In genomic region chr20:34888468-34888867, GRCh38 we compare ENCODE assay signal across 28 cellular contexts. TPM values are rescaled to one million over a fixed set of nuclear protein-coding genes. Genes with fewer than 3 reads are reported as not detected.
A peak's percentile ranks its signal among the peaks of the same experiment; 100 is the strongest.
DNase-seq lines count a peak whose midpoint lies in the region; ATAC-seq, FAIRE-seq and TF ChIP-seq lines count a peak whose summit lies in the region.
"Had no signal": no experiment of that assay in that cellular context is flagged by ENCODE, and none has a peak within 500 bp of the region (broad histone marks: within the 10 kb centered on the region; RNA-seq: fewer than 3 reads in every experiment).

No MANE protein-coding gene starts in this region.

- no peaks in the 10 kb centered on the region for H3K27me3 Mint-ChIP-seq in T-helper 1 cell treated with Interleukin-12 subunit alpha and Interleukin-12 subunit beta and Interleukin-4 antibody, amounts not matched to agents 30 μg/mL and 1 μg/mL, for 36 hours (ENCODE audit: low read depth)
- peaks cover 0 to 9% (median 0%) of the 10 kb centered on the region in 3 donors for H3K27me3 Mint-ChIP-seq in immature natural killer cell (ENCODE audit: low read depth in 3 of 3)
- H3K27me3 Mint-ChIP-seq: activated naive CD8-positive, alpha-beta T cell treated with anti-CD3 and anti-CD28 coated beads for 36 hours; CD4-positive, CD25-positive, alpha-beta regulatory T cell; stimulated activated memory B cell treated with anti-CD40 and anti-IgM and Interleukin-4, amounts not matched to agents 10 μg/mL and 1 μg/mL and 100 μg/mL, for 72 hours had no signal

- TF ChIP-seq CTCF in right atrium auricular region (IDR thresholded peaks at IDR 0.05) (no peak), K562 (IDR thresholded peaks at IDR 0.05 in 2 of 3, conservative IDR thresholded peaks at IDR 0.05 in 1 of 3; ENCODE audit: insufficient read depth in 2 of 3, low read depth in 1 of 3, low read length in 3 of 3) (no peak)

- H3K9me1 ChIP-seq in K562 (ENCODE audit: control insufficient read depth, insufficient read depth, low read length), result no peaks in the 10 kb centered on the region

- POLR2A ChIA-PET in K562 (lab: Yijun Ruan, JAX), result interaction anchor here (1.0 to 3.2 kb wide), 5 partner anchors 10 to 854 kb away, joined by 3 to 14 read pairs (median 6); partner anchors contain the start of genes ACSS2 and RBM39

- no peak for DNase-seq in T-helper 1 cell
- no peak for DNase-seq in left ventricle myocardium superior
- no peak for DNase-seq in right atrium auricular region (ENCODE audit: low spot score)
- peak; percentile 25 to 83 (median 50) for DNase-seq in K562 (ENCODE audit: extremely low read depth in 1 of 4, low spot score in 3 of 4)
- DNase-seq in immature natural killer cell, result no peak
- no peak for DNase-seq in HAP-1 (ENCODE audit: low spot score in 2 of 2)
- DNase-seq in COR-L47 (lab: John Stamatoyannopoulos, UW), result no peak
- DNase-seq: 8988T; activated naive CD8-positive, alpha-beta T cell treated with anti-CD3 and anti-CD28 coated beads for 36 hours; anterior cingulate cortex; CD4-positive, CD25-positive, alpha-beta regulatory T cell; DND-41; GF-D8; natural killer cell; NCI-H1048; NCI-H1694 treated with DMSO at 0.1 percent for 48 hours; NCI-H446 treated with DMSO at 0.1 percent for 48 hours; NCI-H774; nucleus accumbens; SJCRH30; upper lobe of left lung had no signal

- H3K4me3 ChIP-seq in right atrium auricular region (no peak overlapping the region), K562 (no peak overlapping the region), HAP-1 (no peak overlapping the region)
- H3K4me3 ChIP-seq: hepatocyte, prostate gland, SJCRH30, upper lobe of left lung had no signal

- H3K9me3 ChIP-seq in right atrium auricular region (no peaks in the 10 kb centered on the region), K562 (replicated peaks; ENCODE audit: control insufficient read depth, insufficient read depth, low read depth, low read length) (peaks cover 12% of the 10 kb centered on the region), HAP-1 (no peaks in the 10 kb centered on the region)
- H3K9me3 ChIP-seq: prostate gland, SJCRH30, upper lobe of left lung had no signal

- CTCF ChIA-PET in K562 (lab: Yijun Ruan, JAX; ENCODE audit: low intra/inter-chr PET ratio), result no interaction called here

- TF ChIP-seq POLR2A in K562 (conservative IDR thresholded peaks at IDR 0.05), result no peak

- H3K27me3 ChIP-seq in right atrium auricular region (no peaks in the 10 kb centered on the region), K562 (ENCODE audit: control insufficient read depth in 2 of 2, insufficient read depth in 2 of 2, low read length in 2 of 2) (no peaks in the 10 kb centered on the region), HAP-1 (ENCODE audit: low read depth) (no peaks in the 10 kb centered on the region)
- H3K27me3 ChIP-seq: hepatocyte, SJCRH30, upper lobe of left lung had no signal

- no peak overlapping the region for H3K4me3 Mint-ChIP-seq in T-helper 1 cell treated with Interleukin-12 subunit alpha and Interleukin-12 subunit beta and Interleukin-4 antibody, amounts not matched to agents 30 μg/mL and 1 μg/mL, for 36 hours
- no peak overlapping the region for H3K4me3 Mint-ChIP-seq in immature natural killer cell
- H3K4me3 Mint-ChIP-seq: activated naive CD8-positive, alpha-beta T cell treated with anti-CD3 and anti-CD28 coated beads for 36 hours; CD4-positive, CD25-positive, alpha-beta regulatory T cell; natural killer cell; stimulated activated memory B cell treated with anti-CD40 and anti-IgM and Interleukin-4, amounts not matched to agents 10 μg/mL and 1 μg/mL and 100 μg/mL, for 72 hours had no signal

- intact Hi-C loops in left ventricle myocardium superior (cut with micrococcal nuclease), result no loop called here
- intact Hi-C loops in K562 (cut with micrococcal nuclease), result no loop called here

- 0% methylated on average over 1 of the region's 1 CpG for WGBS in K562 (ENCODE audit: insufficient coverage, low coverage, missing lambda C conversion rate)

- H3K36me3 Mint-ChIP-seq in T-helper 1 cell treated with Interleukin-12 subunit alpha and Interleukin-12 subunit beta and Interleukin-4 antibody, amounts not matched to agents 30 μg/mL and 1 μg/mL, for 36 hours (ENCODE audit: low read depth), result peaks cover 40% of the 10 kb centered on the region
- peaks cover 0 to 3% (median 0%) of the 10 kb centered on the region in 3 donors for H3K36me3 Mint-ChIP-seq in immature natural killer cell
- H3K36me3 Mint-ChIP-seq: natural killer cell had no signal

- peak; percentile 82 for FAIRE-seq in K562 (lab: Jason Lieb, UNC)
- FAIRE-seq: bronchial epithelial cell, D721Med, endothelial cell of umbilical vein had no signal

- peak; percentile 84 for TF ChIP-seq EP300 in K562 (IDR thresholded peaks at IDR 0.05; ENCODE audit: low read length)

- in situ Hi-C loops in K562 (cut with MboI) (no loop called here), HAP-1 (cut with MboI; ENCODE audit: low sequenced_read_pairs) (no loop called here)

- H4K20me1 ChIP-seq in K562 (replicated peaks; ENCODE audit: control insufficient read depth, insufficient read depth, low read length), result no peaks in the 10 kb centered on the region

- H3K4me1 Mint-ChIP-seq in T-helper 1 cell treated with Interleukin-12 subunit alpha and Interleukin-12 subunit beta and Interleukin-4 antibody, amounts not matched to agents 30 μg/mL and 1 μg/mL, for 36 hours (ENCODE audit: low read depth), result peaks cover 47% of the 10 kb centered on the region
- H3K4me1 Mint-ChIP-seq in immature natural killer cell, result no peaks in the 10 kb centered on the region
- H3K4me1 Mint-ChIP-seq: natural killer cell had no signal

- H3K27ac Mint-ChIP-seq in T-helper 1 cell treated with Interleukin-12 subunit alpha and Interleukin-12 subunit beta and Interleukin-4 antibody, amounts not matched to agents 30 μg/mL and 1 μg/mL, for 36 hours, result peak overlapping the region; percentile 34
- no peak overlapping the region for H3K27ac Mint-ChIP-seq in immature natural killer cell
- H3K27ac Mint-ChIP-seq: activated naive CD8-positive, alpha-beta T cell treated with anti-CD3 and anti-CD28 coated beads for 36 hours; natural killer cell; stimulated activated memory B cell treated with anti-CD40 and anti-IgM and Interleukin-4, amounts not matched to agents 10 μg/mL and 1 μg/mL and 100 μg/mL, for 72 hours had no signal

- H3K79me2 ChIP-seq in K562 (ENCODE audit: control insufficient read depth, insufficient read depth, low read length), result peaks cover 39% of the 10 kb centered on the region; the same call in 2 of the 3 replicates

- no TSS peak for BruUV-seq in K562 (replicated peaks; lab: Mats Ljungman, UMichigan)

- peaks cover 24% of the 10 kb centered on the region for H3K36me3 ChIP-seq in right atrium auricular region
- peaks cover 69% of the 10 kb centered on the region for H3K36me3 ChIP-seq in K562 (ENCODE audit: control insufficient read depth, insufficient read depth, low read length)
- H3K36me3 ChIP-seq in HAP-1 (replicated peaks), result peaks cover 18% of the 10 kb centered on the region
- H3K36me3 ChIP-seq: prostate gland, SJCRH30 had no signal

- ATAC-seq in left ventricle myocardium superior (peak; percentile 27), K562 (peak; percentile 82)
- ATAC-seq: natural killer cell; stimulated activated memory B cell treated with anti-CD40 and anti-IgM and Interleukin-4, amounts not matched to agents 10 μg/mL and 1 μg/mL and 100 μg/mL, for 72 hours had no signal

- no peak for TF ChIP-seq RAD21 in K562 (CRISPR knock-in tag; conservative IDR thresholded peaks at IDR 0.05 in 1 of 2, IDR thresholded peaks at IDR 0.05 in 1 of 2)

- H3K27ac ChIP-seq in right atrium auricular region, result no peak overlapping the region
- peak overlapping the region; percentile 68 for H3K27ac ChIP-seq in K562 (ENCODE audit: extremely low read depth, low read depth, low read length)
- H3K27ac ChIP-seq: hepatocyte, prostate gland, SJCRH30, upper lobe of left lung had no signal

- H3K9ac ChIP-seq in K562 (ENCODE audit: insufficient read depth in 1 of 2, low read depth in 2 of 2, low read length in 2 of 2), result peak overlapping the region in 1 of 2 experiments; percentile 24; a peak in 1 of 4 replicates

- H3K4me1 ChIP-seq in right atrium auricular region (no peaks in the 10 kb centered on the region), K562 (replicated peaks in 1 of 2; ENCODE audit: control insufficient read depth in 2 of 2, insufficient read depth in 2 of 2, low read length in 2 of 2) (peaks cover 5 to 28% of the 10 kb centered on the region in 2 experiments; a peak in 4 of 5 replicates), HAP-1 (no peaks in the 10 kb centered on the region)
- H3K4me1 ChIP-seq: prostate gland, SJCRH30 had no signal

- no peak overlapping the region for H2AFZ ChIP-seq in K562 (ENCODE audit: low read depth, low read length)
- H2AFZ ChIP-seq: hepatocyte had no signal

- peak overlapping the region; percentile 17; the same call in 1 of the 2 replicates for H3K4me2 ChIP-seq in K562 (ENCODE audit: insufficient read depth, low read length)
- H3K4me2 ChIP-seq: hepatocyte had no signal

- H3K9me3 Mint-ChIP-seq in T-helper 1 cell treated with Interleukin-12 subunit alpha and Interleukin-12 subunit beta and Interleukin-4 antibody, amounts not matched to agents 30 μg/mL and 1 μg/mL, for 36 hours, result no peaks in the 10 kb centered on the region
- H3K9me3 Mint-ChIP-seq in immature natural killer cell, result no peaks in the 10 kb centered on the region
- H3K9me3 Mint-ChIP-seq: activated naive CD8-positive, alpha-beta T cell treated with anti-CD3 and anti-CD28 coated beads for 36 hours; CD4-positive, CD25-positive, alpha-beta regulatory T cell; natural killer cell; stimulated activated memory B cell treated with anti-CD40 and anti-IgM and Interleukin-4, amounts not matched to agents 10 μg/mL and 1 μg/mL and 100 μg/mL, for 72 hours had no signal

RNA-seq across cellular contexts. Expression of gene ACSS2, which starts 12.1 kb away (rescaled TPM):
- total RNA-seq in left ventricle myocardium superior (156 TPM), right atrium auricular region (10 to 100 TPM; 64.6 to 89.4 TPM), K562 (2014; rRNA removed) (94.3 and 97.9 TPM in 2 replicates), K562 (2014; rRNA removed; fragmentation: Illumina TruSeq; extraction: Trizol) (49.5 and 52.9 TPM in 2 replicates), K562 (2015; rRNA removed; fragmentation: Illumina TruSeq; extraction: Trizol) (43.7 and 48.6 TPM in 2 replicates), K562 (2021) (64.0 and 66.2 TPM in 2 replicates)
- total RNA-seq in K562 (2011; cell fraction: chromatin; rRNA removed; ENCODE audit: low replicate concordance), result 516 and 596 TPM in 2 replicates
- 361 and 396 TPM in 2 replicates for total RNA-seq in K562 (2011; cell fraction: nucleolus; rRNA removed)
- 372 and 398 TPM in 2 replicates for total RNA-seq in K562 (2011; cell fraction: nucleoplasm; rRNA removed)
- polyA plus RNA-seq in K562 (2011; rRNA removed) (246 and 419 TPM in 2 replicates), K562 (2014; fragmentation: Illumina TruSeq; extraction: Trizol) (64.0 and 77.6 TPM in 2 replicates), K562 (2014; fragmentation: Nextera tagmentation; extraction: Ambion mirVana) (10 to 100 TPM; 21.9 to 26.5 TPM), K562 (2014; rRNA removed) (78.4 and 81.5 TPM in 2 replicates), immature natural killer cell (1 to 10 TPM; 1.5 to 4.9 (median 3.5) TPM)
- 192 and 432 TPM in 2 replicates for polyA plus RNA-seq in K562 (2011; cell fraction: cytosol; rRNA removed)
- 526 and 978 TPM in 2 replicates for polyA plus RNA-seq in K562 (2011; cell fraction: nucleus; rRNA removed)
- polyA plus RNA-seq in K562 (2012), result 73.5 and 75.8 TPM in 2 replicates
- 306 and 390 TPM in 2 replicates for polyA minus RNA-seq in K562 (2011; rRNA and poly(A)+ RNA removed)
- polyA minus RNA-seq in K562 (2011; cell fraction: cytosol; rRNA and poly(A)+ RNA removed), result 144 and 252 TPM in 2 replicates
- polyA minus RNA-seq in K562 (2011; cell fraction: nucleus; rRNA and poly(A)+ RNA removed), result 250 and 495 TPM in 2 replicates

RNA-seq across cellular contexts. Expression of gene GGT7, which starts 15.8 kb away (rescaled TPM):
- 22.0 TPM for total RNA-seq in left ventricle myocardium superior
- 10 to 100 TPM in 1 of 2 donors, 1 to 10 TPM in 1; 7.3 to 10.3 TPM for total RNA-seq in right atrium auricular region
- 30.9 and 86.1 TPM in 2 replicates for total RNA-seq in K562 (2011; cell fraction: chromatin; rRNA removed; ENCODE audit: low replicate concordance)
- 84.9 and 89.9 TPM in 2 replicates for total RNA-seq in K562 (2011; cell fraction: nucleolus; rRNA removed)
- total RNA-seq in K562 (2011; cell fraction: nucleoplasm; rRNA removed), result 45.7 and 51.5 TPM in 2 replicates
- total RNA-seq in K562 (2014; rRNA removed), result 5.9 and 8.7 TPM in 2 replicates
- 1.9 and 2.9 TPM in 2 replicates for total RNA-seq in K562 (2014; rRNA removed; fragmentation: Illumina TruSeq; extraction: Trizol)
- total RNA-seq in K562 (2015; rRNA removed; fragmentation: Illumina TruSeq; extraction: Trizol), result 3.1 and 3.3 TPM in 2 replicates
- 16.4 and 18.3 TPM in 2 replicates for total RNA-seq in K562 (2021)
- 11.4 and 22.1 TPM in 2 replicates for polyA plus RNA-seq in K562 (2011; rRNA removed)
- polyA plus RNA-seq in K562 (2011; cell fraction: cytosol; rRNA removed), result 14.2 and 19.5 TPM in 2 replicates
- 77.0 and 120 TPM in 2 replicates for polyA plus RNA-seq in K562 (2011; cell fraction: nucleus; rRNA removed)
- polyA plus RNA-seq in K562 (2012), result 13.0 and 26.9 TPM in 2 replicates
- 8.4 and 9.8 TPM in 2 replicates for polyA plus RNA-seq in K562 (2014; fragmentation: Illumina TruSeq; extraction: Trizol)
- under 1 TPM; 0.04 to 0.07 TPM for polyA plus RNA-seq in K562 (2014; fragmentation: Nextera tagmentation; extraction: Ambion mirVana)
- 17.3 and 21.6 TPM in 2 replicates for polyA plus RNA-seq in K562 (2014; rRNA removed)
- 3.9 and 5.2 TPM in 2 replicates for polyA minus RNA-seq in K562 (2011; rRNA and poly(A)+ RNA removed)
- 8.5 and 14.2 TPM in 2 replicates for polyA minus RNA-seq in K562 (2011; cell fraction: cytosol; rRNA and poly(A)+ RNA removed)
- polyA minus RNA-seq in K562 (2011; cell fraction: nucleus; rRNA and poly(A)+ RNA removed), result 35.8 and 38.2 TPM in 2 replicates
- 1 to 10 TPM in 1 of 3 donors, under 1 TPM in 2; 0.85 to 2.6 (median 0.94) TPM for polyA plus RNA-seq in immature natural killer cell

Comparison
In these comparisons a context has a peak if more than half of its experiments do, and no peak if none do; other contexts are left out.
1. DNase-seq: peak in K562 (4 of 4); none in T-helper 1 cell (0 of 5), left ventricle myocardium superior (single experiment), right atrium auricular region (single experiment), immature natural killer cell (0 of 3), HAP-1 (0 of 2) and COR-L47 (single experiment).